8 cellular contexts compared by ENCODE assay signal in genomic region chr1:164611754-164612642, GRCh38. TPM values are rescaled to one million over a fixed set of nuclear protein-coding genes. Genes with fewer than 3 reads are reported as not detected.
DNase-seq lines count a peak whose midpoint lies in the region; ATAC-seq and TF ChIP-seq lines count a peak whose summit lies in the region.

No MANE protein-coding gene starts in this region.

- H3K4me1 ChIP-seq in prostate gland (replicated peaks) = peaks cover 3% of the 10 kb centered on the region

- DNase-seq in H7 (peak; percentile 58), NCI-H748 treated with DMSO at 0.1 percent for 48 hours (lab: John Stamatoyannopoulos, UW) (peak; percentile 94), fibroblast of mammary gland (ENCODE audit: low read depth) (peak; percentile 66), prostate gland (ENCODE audit: low spot score) (peak; percentile 86), G401 (ENCODE audit: low spot score) (no peak)
- no peak for DNase-seq in activated naive CD4-positive, alpha-beta T cell (lab: John Stamatoyannopoulos, UW)

- H3K27me3 ChIP-seq in H7 (ENCODE audit: control insufficient read depth, insufficient read depth, low read length) (no peaks in the 10 kb centered on the region), prostate gland (replicated peaks; ENCODE audit: insufficient read depth) (no peaks in the 10 kb centered on the region)

- WGBS in prostate gland = 46% methylated on average over 11 of the region's 11 CpGs

- H3K4me3 ChIP-seq in H7 (ENCODE audit: insufficient read depth, low read depth, low read length) (no peak overlapping the region), fibroblast of mammary gland (ENCODE audit: control insufficient read depth, low read depth, low read length) (no peak overlapping the region), prostate gland (no peak overlapping the region)

- in situ Hi-C loops in G401 (cut with HindIII; ENCODE audit: low sequenced_read_pairs) = no loop called here

- H3K36me3 ChIP-seq in H7 (replicated peaks; ENCODE audit: control insufficient read depth, insufficient read depth, low read length) (no peaks in the 10 kb centered on the region; the same call in 1 of the 2 replicates), prostate gland (no peaks in the 10 kb centered on the region)

- ATAC-seq in GM19023 (IDR thresholded peaks at IDR 0.05; ENCODE audit: unreplicated experiment) (no peak), HG03095 (IDR thresholded peaks at IDR 0.05; ENCODE audit: unreplicated experiment) (no peak)

- peak overlapping the region; percentile 67 to 73 for H3K27ac ChIP-seq in prostate gland

- H3K9me3 ChIP-seq in prostate gland = no peaks in the 10 kb centered on the region

- intact Hi-C loops in prostate gland (cut with DNase I) = loop anchor here (5.0 to 10.0 kb wide), 2 partner anchors 50 to 303 kb away; no protein-coding TSS in a partner anchor

- peak; percentile 8 for TF ChIP-seq POLR2A in prostate gland (IDR thresholded peaks at IDR 0.05)

- TF ChIP-seq CTCF in fibroblast of mammary gland (conservative IDR thresholded peaks at IDR 0.05; ENCODE audit: control insufficient read depth, insufficient read depth, low read depth, low read length) (no peak), prostate gland (IDR thresholded peaks at IDR 0.05) (peak in 1 of 4 experiments; percentile 4)

RNA-seq across cellular contexts. Expression of gene PBX1, which starts 53.0 kb away (rescaled TPM):
- 70.5 and 92.6 TPM in 2 replicates for total RNA-seq in H7 (2014; rRNA removed; shearing (Covaris generic))
- 10 to 100 TPM; 50.2 to 60.4 TPM for total RNA-seq in prostate gland
- not detected in 2 replicates for total RNA-seq in G401 (2014; rRNA removed; shearing (Covaris generic))

Comparison
In these comparisons a context has a peak if more than half of its experiments do, and no peak if none do; other contexts are left out.
1. DNase-seq: peak in H7 (single experiment), NCI-H748 treated with DMSO at 0.1 percent for 48 hours (single experiment), fibroblast of mammary gland (single experiment) and prostate gland (single experiment); none in G401 (single experiment) and activated naive CD4-positive, alpha-beta T cell (0 of 4).
2. RNA of gene PBX1, which starts 53.0 kb away (total RNA-seq): 70.5 to 92.6 TPM in H7 and 50.2 to 60.4 TPM in prostate gland; not detected in G401; every median in the first group is over 10 times any median in the second.